Comparison of ENCODE assay signal across 1 cellular context in the genomic region with DNA sequence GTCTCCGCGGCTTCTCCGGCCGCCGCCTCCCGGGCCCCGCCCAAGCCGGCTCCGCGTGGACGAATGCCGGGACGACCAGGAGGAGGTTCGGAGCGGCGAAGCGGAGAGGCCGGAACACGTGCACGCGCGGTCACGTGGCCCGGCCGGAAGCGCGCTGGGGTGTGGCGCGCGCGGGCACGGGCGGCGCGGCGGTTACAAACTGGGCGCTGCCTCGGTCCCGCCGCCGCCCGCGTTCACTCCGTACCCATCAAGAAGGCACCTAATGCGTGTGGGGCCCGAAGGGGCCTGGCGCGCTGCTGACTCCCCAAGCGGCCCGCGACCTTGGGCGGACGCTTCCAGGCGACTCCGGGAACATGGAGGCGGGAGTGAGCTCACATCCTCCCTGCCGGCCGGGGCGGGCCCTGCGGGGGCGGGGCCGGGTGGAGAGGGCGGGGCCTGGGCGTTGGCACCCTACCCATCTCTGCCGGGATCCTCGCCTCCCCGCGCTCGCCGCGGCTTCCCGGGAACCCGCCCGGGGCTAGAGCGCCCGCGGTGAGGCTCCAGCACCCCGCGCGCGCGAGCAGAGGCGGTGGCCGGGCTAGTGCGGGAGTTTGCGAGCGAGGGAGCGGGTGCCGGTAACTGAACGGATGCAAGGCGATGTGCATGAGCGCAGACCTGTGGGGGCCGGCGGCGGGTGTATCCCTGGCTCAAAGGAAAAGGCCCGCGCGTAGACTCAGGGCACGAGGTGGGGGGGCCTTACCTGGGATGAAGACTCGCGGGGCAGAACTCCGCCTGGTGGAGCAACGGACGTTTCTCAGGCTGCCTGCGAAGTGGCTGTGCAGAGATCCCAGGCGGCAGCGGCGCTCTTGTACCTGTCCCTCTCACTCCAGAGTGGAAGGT.
TF ChIP-seq lines count a peak whose summit lies in the region.

A gene (minus strand): TSS at position 367 of the 879 bp plus-strand sequence. CDS start 424 bp downstream, outside the sequence.

TF ChIP-seq in HepG2, 621 proteins besides CTCF, POLR2A, EP300 and RAD21 (continued from another document and continues in another):
- TF ChIP-seq, protein P1, sequence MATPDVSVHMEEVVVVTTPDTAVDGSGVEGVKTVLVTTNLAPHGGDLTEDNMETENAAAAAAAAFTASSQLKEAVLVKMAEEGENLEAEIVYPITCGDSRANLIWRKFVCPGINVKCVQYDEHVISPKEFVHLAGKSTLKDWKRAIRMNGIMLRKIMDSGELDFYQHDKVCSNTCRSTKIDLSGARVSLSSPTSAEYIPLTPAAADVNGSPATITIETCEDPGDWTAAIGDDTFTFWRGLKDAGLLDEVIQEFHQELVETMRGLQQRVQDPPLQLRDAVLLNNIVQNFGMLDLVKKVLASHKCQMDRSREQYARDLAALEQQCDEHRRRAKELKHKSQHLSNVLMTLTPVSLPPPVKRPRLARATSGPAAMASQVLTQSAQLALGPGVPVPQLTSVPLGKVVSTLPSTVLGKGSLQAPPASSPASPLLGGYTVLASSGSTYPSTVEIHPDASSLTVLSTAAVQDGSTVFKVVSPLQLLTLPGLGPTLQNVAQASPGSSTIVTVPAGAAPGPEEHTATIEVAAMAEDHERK (CRISPR knock-in tag; IDR thresholded peaks at IDR 0.05; ENCODE audit: low read depth): no peak
- TF ChIP-seq ZNF430 (CRISPR knock-in tag; IDR thresholded peaks at IDR 0.05) (peak; percentile 61; the same call in 1 of the 2 replicates), TAF15 (IDR thresholded peaks at IDR 0.05; ENCODE audit: low read depth, low read length, poor library complexity, severe bottlenecking) (peak; percentile 32), ZNF670 (CRISPR knock-in tag; IDR thresholded peaks at IDR 0.05; ENCODE audit: borderline replicate concordance) (peak; percentile 46; the same call in 1 of the 2 replicates), HOXA3 (CRISPR knock-in tag; IDR thresholded peaks at IDR 0.05) (peak; percentile 91), CREB1 (IDR thresholded peaks at IDR 0.05) (no peak), CREB1 (CRISPR knock-in tag; IDR thresholded peaks at IDR 0.05) (no peak), ZNF331 (CRISPR knock-in tag; IDR thresholded peaks at IDR 0.05) (peak; percentile 38; the same call in 1 of the 2 replicates), ZNF614 (CRISPR knock-in tag; IDR thresholded peaks at IDR 0.05; ENCODE audit: borderline replicate concordance) (peak; percentile 51; the same call in 1 of the 2 replicates), ZC3H4 (CRISPR knock-in tag; IDR thresholded peaks at IDR 0.05; ENCODE audit: borderline replicate concordance) (0 out of 2 replicates have a peak, but pooled peaks have one; percentile 14), SMAD3 (CRISPR knock-in tag; IDR thresholded peaks at IDR 0.05) (0 out of 2 replicates have a peak, but pooled peaks have one; percentile 18), RFX5 (IDR thresholded peaks at IDR 0.05; ENCODE audit: low read depth, low read length) (no peak), ZNF652 (CRISPR knock-in tag; IDR thresholded peaks at IDR 0.05; ENCODE audit: borderline replicate concordance, low read depth) (no peak), NR2F2 (IDR thresholded peaks at IDR 0.05; ENCODE audit: borderline replicate concordance, low read depth) (no peak), ZNF546 (CRISPR knock-in tag; conservative IDR thresholded peaks at IDR 0.05) (peak; percentile 37; the same call in 1 of the 2 replicates), CBX1 (IDR thresholded peaks at IDR 0.05; ENCODE audit: low read depth) (peak; percentile 35), MAZ (IDR thresholded peaks at IDR 0.05; ENCODE audit: borderline replicate concordance, low read depth, low read length) (0 out of 2 replicates have a peak, but pooled peaks have one; percentile 20), MAZ (CRISPR knock-in tag; IDR thresholded peaks at IDR 0.05; ENCODE audit: low read depth) (peak; percentile 72; the same call in 1 of the 2 replicates), HOXA7 (CRISPR knock-in tag; IDR thresholded peaks at IDR 0.05) (no peak), ZNF317 (CRISPR knock-in tag; IDR thresholded peaks at IDR 0.05) (peak; percentile 43; the same call in 1 of the 2 replicates), SOX13 (IDR thresholded peaks at IDR 0.05) (no peak), SOX13 (CRISPR knock-in tag; conservative IDR thresholded peaks at IDR 0.05 in 1 of 2, IDR thresholded peaks at IDR 0.05 in 1 of 2) (0 out of 4 replicates have a peak, but pooled peaks of 1 of the 2 experiments have one; percentile 2), HNF4A (CRISPR knock-in tag; IDR thresholded peaks at IDR 0.05) (no peak), SRY (CRISPR knock-in tag; IDR thresholded peaks at IDR 0.05) (0 out of 2 replicates have a peak, but pooled peaks have one; percentile 26), ZNF589 (CRISPR knock-in tag; conservative IDR thresholded peaks at IDR 0.05) (no peak; the same call in 1 of the 2 replicates), PITX1 (CRISPR knock-in tag; IDR thresholded peaks at IDR 0.05) (peak; percentile 49; the same call in 1 of the 2 replicates), KLF11 (CRISPR knock-in tag; IDR thresholded peaks at IDR 0.05) (no peak), SIN3A (IDR thresholded peaks at IDR 0.05; ENCODE audit: borderline replicate concordance, low read depth, low read length) (peak; percentile 53; the same call in 1 of the 2 replicates), RFX3 (CRISPR knock-in tag; IDR thresholded peaks at IDR 0.05) (no peak), HDAC1 (CRISPR knock-in tag; IDR thresholded peaks at IDR 0.05) (peak; percentile 49; the same call in 1 of the 2 replicates), PTBP1 (IDR thresholded peaks at IDR 0.05; ENCODE audit: low read depth, low read length, poor library complexity, severe bottlenecking) (no peak), ZMYM4 (CRISPR knock-in tag; IDR thresholded peaks at IDR 0.05) (peak; percentile 65; the same call in 1 of the 2 replicates), ZNF264 (CRISPR knock-in tag; IDR thresholded peaks at IDR 0.05) (no peak), ZNF891 (CRISPR knock-in tag; IDR thresholded peaks at IDR 0.05) (peak; percentile 69; the same call in 1 of the 2 replicates)
- TF ChIP-seq, protein P2, sequence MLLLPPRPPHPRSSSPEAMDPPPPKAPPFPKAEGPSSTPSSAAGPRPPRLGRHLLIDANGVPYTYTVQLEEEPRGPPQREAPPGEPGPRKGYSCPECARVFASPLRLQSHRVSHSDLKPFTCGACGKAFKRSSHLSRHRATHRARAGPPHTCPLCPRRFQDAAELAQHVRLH (CRISPR knock-in tag; IDR thresholded peaks at IDR 0.05; ENCODE audit: borderline replicate concordance, low read depth): 0 out of 2 replicates have a peak, but pooled peaks have one; percentile 18
- TF ChIP-seq, protein P3, sequence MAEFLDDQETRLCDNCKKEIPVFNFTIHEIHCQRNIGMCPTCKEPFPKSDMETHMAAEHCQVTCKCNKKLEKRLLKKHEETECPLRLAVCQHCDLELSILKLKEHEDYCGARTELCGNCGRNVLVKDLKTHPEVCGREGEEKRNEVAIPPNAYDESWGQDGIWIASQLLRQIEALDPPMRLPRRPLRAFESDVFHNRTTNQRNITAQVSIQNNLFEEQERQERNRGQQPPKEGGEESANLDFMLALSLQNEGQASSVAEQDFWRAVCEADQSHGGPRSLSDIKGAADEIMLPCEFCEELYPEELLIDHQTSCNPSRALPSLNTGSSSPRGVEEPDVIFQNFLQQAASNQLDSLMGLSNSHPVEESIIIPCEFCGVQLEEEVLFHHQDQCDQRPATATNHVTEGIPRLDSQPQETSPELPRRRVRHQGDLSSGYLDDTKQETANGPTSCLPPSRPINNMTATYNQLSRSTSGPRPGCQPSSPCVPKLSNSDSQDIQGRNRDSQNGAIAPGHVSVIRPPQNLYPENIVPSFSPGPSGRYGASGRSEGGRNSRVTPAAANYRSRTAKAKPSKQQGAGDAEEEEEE (CRISPR knock-in tag; IDR thresholded peaks at IDR 0.05; ENCODE audit: borderline replicate concordance): no peak
- TF ChIP-seq, protein P4, sequence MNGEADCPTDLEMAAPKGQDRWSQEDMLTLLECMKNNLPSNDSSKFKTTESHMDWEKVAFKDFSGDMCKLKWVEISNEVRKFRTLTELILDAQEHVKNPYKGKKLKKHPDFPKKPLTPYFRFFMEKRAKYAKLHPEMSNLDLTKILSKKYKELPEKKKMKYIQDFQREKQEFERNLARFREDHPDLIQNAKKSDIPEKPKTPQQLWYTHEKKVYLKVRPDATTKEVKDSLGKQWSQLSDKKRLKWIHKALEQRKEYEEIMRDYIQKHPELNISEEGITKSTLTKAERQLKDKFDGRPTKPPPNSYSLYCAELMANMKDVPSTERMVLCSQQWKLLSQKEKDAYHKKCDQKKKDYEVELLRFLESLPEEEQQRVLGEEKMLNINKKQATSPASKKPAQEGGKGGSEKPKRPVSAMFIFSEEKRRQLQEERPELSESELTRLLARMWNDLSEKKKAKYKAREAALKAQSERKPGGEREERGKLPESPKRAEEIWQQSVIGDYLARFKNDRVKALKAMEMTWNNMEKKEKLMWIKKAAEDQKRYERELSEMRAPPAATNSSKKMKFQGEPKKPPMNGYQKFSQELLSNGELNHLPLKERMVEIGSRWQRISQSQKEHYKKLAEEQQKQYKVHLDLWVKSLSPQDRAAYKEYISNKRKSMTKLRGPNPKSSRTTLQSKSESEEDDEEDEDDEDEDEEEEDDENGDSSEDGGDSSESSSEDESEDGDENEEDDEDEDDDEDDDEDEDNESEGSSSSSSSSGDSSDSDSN (CRISPR knock-in tag; IDR thresholded peaks at IDR 0.05): peak; percentile 67; the same call in 1 of the 2 replicates
- TF ChIP-seq, protein P5, sequence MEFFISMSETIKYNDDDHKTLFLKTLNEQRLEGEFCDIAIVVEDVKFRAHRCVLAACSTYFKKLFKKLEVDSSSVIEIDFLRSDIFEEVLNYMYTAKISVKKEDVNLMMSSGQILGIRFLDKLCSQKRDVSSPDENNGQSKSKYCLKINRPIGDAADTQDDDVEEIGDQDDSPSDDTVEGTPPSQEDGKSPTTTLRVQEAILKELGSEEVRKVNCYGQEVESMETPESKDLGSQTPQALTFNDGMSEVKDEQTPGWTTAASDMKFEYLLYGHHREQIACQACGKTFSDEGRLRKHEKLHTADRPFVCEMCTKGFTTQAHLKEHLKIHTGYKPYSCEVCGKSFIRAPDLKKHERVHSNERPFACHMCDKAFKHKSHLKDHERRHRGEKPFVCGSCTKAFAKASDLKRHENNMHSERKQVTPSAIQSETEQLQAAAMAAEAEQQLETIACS (CRISPR knock-in tag; IDR thresholded peaks at IDR 0.05): peak; percentile 37; the same call in 1 of the 2 replicates
- TF ChIP-seq, protein P6, sequence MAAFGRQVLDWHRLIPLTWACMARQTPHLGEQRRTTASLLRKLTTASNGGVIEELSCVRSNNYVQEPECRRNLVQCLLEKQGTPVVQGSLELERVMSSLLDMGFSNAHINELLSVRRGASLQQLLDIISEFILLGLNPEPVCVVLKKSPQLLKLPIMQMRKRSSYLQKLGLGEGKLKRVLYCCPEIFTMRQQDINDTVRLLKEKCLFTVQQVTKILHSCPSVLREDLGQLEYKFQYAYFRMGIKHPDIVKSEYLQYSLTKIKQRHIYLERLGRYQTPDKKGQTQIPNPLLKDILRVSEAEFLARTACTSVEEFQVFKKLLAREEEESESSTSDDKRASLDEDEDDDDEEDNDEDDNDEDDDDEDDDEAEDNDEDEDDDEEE (CRISPR knock-in tag; IDR thresholded peaks at IDR 0.05): peak; percentile 58; the same call in 1 of the 2 replicates
- TF ChIP-seq, protein P7, sequence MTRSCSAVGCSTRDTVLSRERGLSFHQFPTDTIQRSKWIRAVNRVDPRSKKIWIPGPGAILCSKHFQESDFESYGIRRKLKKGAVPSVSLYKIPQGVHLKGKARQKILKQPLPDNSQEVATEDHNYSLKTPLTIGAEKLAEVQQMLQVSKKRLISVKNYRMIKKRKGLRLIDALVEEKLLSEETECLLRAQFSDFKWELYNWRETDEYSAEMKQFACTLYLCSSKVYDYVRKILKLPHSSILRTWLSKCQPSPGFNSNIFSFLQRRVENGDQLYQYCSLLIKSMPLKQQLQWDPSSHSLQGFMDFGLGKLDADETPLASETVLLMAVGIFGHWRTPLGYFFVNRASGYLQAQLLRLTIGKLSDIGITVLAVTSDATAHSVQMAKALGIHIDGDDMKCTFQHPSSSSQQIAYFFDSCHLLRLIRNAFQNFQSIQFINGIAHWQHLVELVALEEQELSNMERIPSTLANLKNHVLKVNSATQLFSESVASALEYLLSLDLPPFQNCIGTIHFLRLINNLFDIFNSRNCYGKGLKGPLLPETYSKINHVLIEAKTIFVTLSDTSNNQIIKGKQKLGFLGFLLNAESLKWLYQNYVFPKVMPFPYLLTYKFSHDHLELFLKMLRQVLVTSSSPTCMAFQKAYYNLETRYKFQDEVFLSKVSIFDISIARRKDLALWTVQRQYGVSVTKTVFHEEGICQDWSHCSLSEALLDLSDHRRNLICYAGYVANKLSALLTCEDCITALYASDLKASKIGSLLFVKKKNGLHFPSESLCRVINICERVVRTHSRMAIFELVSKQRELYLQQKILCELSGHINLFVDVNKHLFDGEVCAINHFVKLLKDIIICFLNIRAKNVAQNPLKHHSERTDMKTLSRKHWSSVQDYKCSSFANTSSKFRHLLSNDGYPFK (CRISPR knock-in tag; IDR thresholded peaks at IDR 0.05; ENCODE audit: borderline replicate concordance): 0 out of 2 replicates have a peak, but pooled peaks have one; percentile 15
- TF ChIP-seq, protein P8, sequence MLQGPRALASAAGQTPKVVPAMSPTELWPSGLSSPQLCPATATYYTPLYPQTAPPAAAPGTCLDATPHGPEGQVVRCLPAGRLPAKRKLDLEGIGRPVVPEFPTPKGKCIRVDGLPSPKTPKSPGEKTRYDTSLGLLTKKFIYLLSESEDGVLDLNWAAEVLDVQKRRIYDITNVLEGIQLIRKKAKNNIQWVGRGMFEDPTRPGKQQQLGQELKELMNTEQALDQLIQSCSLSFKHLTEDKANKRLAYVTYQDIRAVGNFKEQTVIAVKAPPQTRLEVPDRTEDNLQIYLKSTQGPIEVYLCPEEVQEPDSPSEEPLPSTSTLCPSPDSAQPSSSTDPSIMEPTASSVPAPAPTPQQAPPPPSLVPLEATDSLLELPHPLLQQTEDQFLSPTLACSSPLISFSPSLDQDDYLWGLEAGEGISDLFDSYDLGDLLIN (CRISPR knock-in tag; IDR thresholded peaks at IDR 0.05; ENCODE audit: borderline replicate concordance): no peak
- TF ChIP-seq, protein P9, sequence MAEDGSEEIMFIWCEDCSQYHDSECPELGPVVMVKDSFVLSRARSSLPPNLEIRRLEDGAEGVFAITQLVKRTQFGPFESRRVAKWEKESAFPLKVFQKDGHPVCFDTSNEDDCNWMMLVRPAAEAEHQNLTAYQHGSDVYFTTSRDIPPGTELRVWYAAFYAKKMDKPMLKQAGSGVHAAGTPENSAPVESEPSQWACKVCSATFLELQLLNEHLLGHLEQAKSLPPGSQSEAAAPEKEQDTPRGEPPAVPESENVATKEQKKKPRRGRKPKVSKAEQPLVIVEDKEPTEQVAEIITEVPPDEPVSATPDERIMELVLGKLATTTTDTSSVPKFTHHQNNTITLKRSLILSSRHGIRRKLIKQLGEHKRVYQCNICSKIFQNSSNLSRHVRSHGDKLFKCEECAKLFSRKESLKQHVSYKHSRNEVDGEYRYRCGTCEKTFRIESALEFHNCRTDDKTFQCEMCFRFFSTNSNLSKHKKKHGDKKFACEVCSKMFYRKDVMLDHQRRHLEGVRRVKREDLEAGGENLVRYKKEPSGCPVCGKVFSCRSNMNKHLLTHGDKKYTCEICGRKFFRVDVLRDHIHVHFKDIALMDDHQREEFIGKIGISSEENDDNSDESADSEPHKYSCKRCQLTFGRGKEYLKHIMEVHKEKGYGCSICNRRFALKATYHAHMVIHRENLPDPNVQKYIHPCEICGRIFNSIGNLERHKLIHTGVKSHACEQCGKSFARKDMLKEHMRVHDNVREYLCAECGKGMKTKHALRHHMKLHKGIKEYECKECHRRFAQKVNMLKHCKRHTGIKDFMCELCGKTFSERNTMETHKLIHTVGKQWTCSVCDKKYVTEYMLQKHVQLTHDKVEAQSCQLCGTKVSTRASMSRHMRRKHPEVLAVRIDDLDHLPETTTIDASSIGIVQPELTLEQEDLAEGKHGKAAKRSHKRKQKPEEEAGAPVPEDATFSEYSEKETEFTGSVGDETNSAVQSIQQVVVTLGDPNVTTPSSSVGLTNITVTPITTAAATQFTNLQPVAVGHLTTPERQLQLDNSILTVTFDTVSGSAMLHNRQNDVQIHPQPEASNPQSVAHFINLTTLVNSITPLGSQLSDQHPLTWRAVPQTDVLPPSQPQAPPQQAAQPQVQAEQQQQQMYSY (CRISPR knock-in tag; IDR thresholded peaks at IDR 0.05): no peak
